ENCODE assay signal across 1 cellular context in the genomic region with DNA sequence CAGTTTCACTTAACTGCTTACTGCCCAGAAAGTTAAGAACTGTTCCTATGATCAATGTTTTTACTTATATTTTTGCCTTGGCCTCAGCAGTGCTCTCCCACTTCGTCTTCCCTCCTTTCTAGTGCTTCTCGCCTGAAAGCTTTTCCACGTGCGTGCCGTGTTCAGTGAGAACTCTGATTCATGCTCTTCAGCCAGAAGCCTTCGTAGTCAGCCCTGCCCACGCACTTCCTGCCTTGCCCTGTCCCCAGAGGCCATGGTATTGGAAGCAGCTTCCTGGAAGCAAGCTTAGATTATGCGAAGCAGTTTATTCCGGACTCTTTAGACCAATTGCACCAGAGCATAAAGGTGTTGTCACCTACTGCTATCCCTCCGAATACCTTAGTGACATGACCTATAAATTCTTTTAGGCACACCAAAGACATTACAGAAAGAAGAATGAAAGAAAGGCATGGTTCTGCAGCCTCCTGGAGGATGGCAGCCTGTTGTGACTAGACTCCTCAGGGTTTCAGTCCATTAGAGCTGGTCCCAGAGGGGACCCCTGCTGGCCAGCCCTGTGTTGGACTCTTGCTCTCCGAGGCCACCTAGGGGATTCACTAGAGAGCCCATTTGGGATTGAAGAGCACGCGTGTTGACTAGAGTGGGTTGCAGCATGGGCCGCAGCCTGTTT.
TF ChIP-seq lines count a peak whose summit lies in the region.

No MANE protein-coding gene starts in this region.

TF ChIP-seq in K562, 482 proteins besides CTCF, POLR2A, EP300 and RAD21 (continued from another document and continues in another):
- TF ChIP-seq, protein P1, sequence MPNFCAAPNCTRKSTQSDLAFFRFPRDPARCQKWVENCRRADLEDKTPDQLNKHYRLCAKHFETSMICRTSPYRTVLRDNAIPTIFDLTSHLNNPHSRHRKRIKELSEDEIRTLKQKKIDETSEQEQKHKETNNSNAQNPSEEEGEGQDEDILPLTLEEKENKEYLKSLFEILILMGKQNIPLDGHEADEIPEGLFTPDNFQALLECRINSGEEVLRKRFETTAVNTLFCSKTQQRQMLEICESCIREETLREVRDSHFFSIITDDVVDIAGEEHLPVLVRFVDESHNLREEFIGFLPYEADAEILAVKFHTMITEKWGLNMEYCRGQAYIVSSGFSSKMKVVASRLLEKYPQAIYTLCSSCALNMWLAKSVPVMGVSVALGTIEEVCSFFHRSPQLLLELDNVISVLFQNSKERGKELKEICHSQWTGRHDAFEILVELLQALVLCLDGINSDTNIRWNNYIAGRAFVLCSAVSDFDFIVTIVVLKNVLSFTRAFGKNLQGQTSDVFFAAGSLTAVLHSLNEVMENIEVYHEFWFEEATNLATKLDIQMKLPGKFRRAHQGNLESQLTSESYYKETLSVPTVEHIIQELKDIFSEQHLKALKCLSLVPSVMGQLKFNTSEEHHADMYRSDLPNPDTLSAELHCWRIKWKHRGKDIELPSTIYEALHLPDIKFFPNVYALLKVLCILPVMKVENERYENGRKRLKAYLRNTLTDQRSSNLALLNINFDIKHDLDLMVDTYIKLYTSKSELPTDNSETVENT (CRISPR knock-in tag; IDR thresholded peaks at IDR 0.05), result no peak
- TF ChIP-seq, protein P2, sequence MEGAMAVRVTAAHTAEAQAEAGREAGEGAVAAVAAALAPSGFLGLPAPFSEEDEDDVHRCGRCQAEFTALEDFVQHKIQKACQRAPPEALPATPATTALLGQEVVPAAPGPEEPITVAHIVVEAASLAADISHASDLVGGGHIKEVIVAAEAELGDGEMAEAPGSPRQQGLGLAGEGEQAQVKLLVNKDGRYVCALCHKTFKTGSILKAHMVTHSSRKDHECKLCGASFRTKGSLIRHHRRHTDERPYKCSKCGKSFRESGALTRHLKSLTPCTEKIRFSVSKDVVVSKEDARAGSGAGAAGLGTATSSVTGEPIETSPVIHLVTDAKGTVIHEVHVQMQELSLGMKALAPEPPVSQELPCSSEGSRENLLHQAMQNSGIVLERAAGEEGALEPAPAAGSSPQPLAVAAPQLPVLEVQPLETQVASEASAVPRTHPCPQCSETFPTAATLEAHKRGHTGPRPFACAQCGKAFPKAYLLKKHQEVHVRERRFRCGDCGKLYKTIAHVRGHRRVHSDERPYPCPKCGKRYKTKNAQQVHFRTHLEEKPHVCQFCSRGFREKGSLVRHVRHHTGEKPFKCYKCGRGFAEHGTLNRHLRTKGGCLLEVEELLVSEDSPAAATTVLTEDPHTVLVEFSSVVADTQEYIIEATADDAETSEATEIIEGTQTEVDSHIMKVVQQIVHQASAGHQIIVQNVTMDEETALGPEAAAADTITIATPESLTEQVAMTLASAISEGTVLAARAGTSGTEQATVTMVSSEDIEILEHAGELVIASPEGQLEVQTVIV (CRISPR knock-in tag; IDR thresholded peaks at IDR 0.05; ENCODE audit: borderline replicate concordance), result no peak
- TF ChIP-seq JUN (IDR thresholded peaks at IDR 0.05; ENCODE audit: borderline replicate concordance, low read depth, low read length) (no peak), JUN (CRISPR knock-in tag; IDR thresholded peaks at IDR 0.05; ENCODE audit: borderline replicate concordance) (no peak), ERF (CRISPR knock-in tag; IDR thresholded peaks at IDR 0.05) (no peak), EGR1 (conservative IDR thresholded peaks at IDR 0.05) (peak; percentile 86), ZNF584 (CRISPR knock-in tag; IDR thresholded peaks at IDR 0.05; ENCODE audit: low read depth) (no peak), GTF2F1 (IDR thresholded peaks at IDR 0.05; ENCODE audit: low read depth, low read length) (no peak), COPS2 (conservative IDR thresholded peaks at IDR 0.05) (no peak), ZNF696 (CRISPR knock-in tag; conservative IDR thresholded peaks at IDR 0.05) (no peak), ATF1 (CRISPR knock-in tag; IDR thresholded peaks at IDR 0.05) (no peak), ATF1 (tag; IDR thresholded peaks at IDR 0.05) (0 out of 2 replicates have a peak, but pooled peaks have one; percentile 12), CTBP1 (IDR thresholded peaks at IDR 0.05; ENCODE audit: borderline replicate concordance) (no peak), XRCC5 (IDR thresholded peaks at IDR 0.05; ENCODE audit: low read depth, low read length) (peak; percentile 83; the same call in 1 of the 2 replicates), ZNF507 (tag; conservative IDR thresholded peaks at IDR 0.05) (no peak), KLF16 (IDR thresholded peaks at IDR 0.05) (peak; percentile 59; the same call in 1 of the 2 replicates), POLR2B (IDR thresholded peaks at IDR 0.05; ENCODE audit: low read depth, partially characterized antibody) (no peak), ZNF124 (CRISPR knock-in tag; IDR thresholded peaks at IDR 0.05) (no peak), CHCHD3 (CRISPR knock-in tag; IDR thresholded peaks at IDR 0.05) (no peak), ZBTB8A (IDR thresholded peaks at IDR 0.05; ENCODE audit: partially characterized antibody) (no peak), MAFF (IDR thresholded peaks at IDR 0.05; ENCODE audit: low read length) (no peak), NFIC (IDR thresholded peaks at IDR 0.05) (no peak), MYC (IDR thresholded peaks at IDR 0.05; ENCODE audit: low read depth, low read length) (peak; percentile 64), MYC (CRISPR knock-in tag; IDR thresholded peaks at IDR 0.05; ENCODE audit: borderline replicate concordance, low read depth) (no peak), RUNX1 (IDR thresholded peaks at IDR 0.05; ENCODE audit: low read depth) (no peak), NBN (IDR thresholded peaks at IDR 0.05; ENCODE audit: low read depth) (no peak), CBX3 (IDR thresholded peaks at IDR 0.05; ENCODE audit: borderline replicate concordance in 1 of 2, low read length in 2 of 2) (0 out of 3 replicates have a peak, but pooled peaks of 1 of the 2 experiments have one; percentile 39), SRSF9 (IDR thresholded peaks at IDR 0.05; ENCODE audit: borderline replicate concordance, low read depth, low read length) (no peak), EHMT2 (IDR thresholded peaks at IDR 0.05) (0 out of 2 replicates have a peak, but pooled peaks have one; percentile 38), E2F3 (CRISPR knock-in tag; IDR thresholded peaks at IDR 0.05) (no peak), GABPA (tag; conservative IDR thresholded peaks at IDR 0.05; ENCODE audit: low read depth) (peak; percentile 9; the same call in 1 of the 2 replicates), HEY1 (CRISPR knock-in tag; IDR thresholded peaks at IDR 0.05; ENCODE audit: borderline replicate concordance) (no peak)
- TF ChIP-seq, protein P3, sequence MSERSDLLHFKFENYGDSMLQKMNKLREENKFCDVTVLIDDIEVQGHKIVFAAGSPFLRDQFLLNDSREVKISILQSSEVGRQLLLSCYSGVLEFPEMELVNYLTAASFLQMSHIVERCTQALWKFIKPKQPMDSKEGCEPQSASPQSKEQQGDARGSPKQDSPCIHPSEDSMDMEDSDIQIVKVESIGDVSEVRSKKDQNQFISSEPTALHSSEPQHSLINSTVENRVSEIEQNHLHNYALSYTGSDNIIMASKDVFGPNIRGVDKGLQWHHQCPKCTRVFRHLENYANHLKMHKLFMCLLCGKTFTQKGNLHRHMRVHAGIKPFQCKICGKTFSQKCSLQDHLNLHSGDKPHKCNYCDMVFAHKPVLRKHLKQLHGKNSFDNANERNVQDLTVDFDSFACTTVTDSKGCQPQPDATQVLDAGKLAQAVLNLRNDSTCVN (CRISPR knock-in tag; IDR thresholded peaks at IDR 0.05), result no peak
- TF ChIP-seq, protein P4, sequence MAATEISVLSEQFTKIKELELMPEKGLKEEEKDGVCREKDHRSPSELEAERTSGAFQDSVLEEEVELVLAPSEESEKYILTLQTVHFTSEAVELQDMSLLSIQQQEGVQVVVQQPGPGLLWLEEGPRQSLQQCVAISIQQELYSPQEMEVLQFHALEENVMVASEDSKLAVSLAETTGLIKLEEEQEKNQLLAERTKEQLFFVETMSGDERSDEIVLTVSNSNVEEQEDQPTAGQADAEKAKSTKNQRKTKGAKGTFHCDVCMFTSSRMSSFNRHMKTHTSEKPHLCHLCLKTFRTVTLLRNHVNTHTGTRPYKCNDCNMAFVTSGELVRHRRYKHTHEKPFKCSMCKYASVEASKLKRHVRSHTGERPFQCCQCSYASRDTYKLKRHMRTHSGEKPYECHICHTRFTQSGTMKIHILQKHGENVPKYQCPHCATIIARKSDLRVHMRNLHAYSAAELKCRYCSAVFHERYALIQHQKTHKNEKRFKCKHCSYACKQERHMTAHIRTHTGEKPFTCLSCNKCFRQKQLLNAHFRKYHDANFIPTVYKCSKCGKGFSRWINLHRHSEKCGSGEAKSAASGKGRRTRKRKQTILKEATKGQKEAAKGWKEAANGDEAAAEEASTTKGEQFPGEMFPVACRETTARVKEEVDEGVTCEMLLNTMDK (IDR thresholded peaks at IDR 0.05; ENCODE audit: borderline replicate concordance, insufficient read depth, low read depth, low read length, poor library complexity, severe bottlenecking), result peak; percentile 69
- TF ChIP-seq, protein P5, sequence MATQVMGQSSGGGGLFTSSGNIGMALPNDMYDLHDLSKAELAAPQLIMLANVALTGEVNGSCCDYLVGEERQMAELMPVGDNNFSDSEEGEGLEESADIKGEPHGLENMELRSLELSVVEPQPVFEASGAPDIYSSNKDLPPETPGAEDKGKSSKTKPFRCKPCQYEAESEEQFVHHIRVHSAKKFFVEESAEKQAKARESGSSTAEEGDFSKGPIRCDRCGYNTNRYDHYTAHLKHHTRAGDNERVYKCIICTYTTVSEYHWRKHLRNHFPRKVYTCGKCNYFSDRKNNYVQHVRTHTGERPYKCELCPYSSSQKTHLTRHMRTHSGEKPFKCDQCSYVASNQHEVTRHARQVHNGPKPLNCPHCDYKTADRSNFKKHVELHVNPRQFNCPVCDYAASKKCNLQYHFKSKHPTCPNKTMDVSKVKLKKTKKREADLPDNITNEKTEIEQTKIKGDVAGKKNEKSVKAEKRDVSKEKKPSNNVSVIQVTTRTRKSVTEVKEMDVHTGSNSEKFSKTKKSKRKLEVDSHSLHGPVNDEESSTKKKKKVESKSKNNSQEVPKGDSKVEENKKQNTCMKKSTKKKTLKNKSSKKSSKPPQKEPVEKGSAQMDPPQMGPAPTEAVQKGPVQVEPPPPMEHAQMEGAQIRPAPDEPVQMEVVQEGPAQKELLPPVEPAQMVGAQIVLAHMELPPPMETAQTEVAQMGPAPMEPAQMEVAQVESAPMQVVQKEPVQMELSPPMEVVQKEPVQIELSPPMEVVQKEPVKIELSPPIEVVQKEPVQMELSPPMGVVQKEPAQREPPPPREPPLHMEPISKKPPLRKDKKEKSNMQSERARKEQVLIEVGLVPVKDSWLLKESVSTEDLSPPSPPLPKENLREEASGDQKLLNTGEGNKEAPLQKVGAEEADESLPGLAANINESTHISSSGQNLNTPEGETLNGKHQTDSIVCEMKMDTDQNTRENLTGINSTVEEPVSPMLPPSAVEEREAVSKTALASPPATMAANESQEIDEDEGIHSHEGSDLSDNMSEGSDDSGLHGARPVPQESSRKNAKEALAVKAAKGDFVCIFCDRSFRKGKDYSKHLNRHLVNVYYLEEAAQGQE (CRISPR knock-in tag; IDR thresholded peaks at IDR 0.05; ENCODE audit: low read depth), result no peak
- TF ChIP-seq, protein P6, sequence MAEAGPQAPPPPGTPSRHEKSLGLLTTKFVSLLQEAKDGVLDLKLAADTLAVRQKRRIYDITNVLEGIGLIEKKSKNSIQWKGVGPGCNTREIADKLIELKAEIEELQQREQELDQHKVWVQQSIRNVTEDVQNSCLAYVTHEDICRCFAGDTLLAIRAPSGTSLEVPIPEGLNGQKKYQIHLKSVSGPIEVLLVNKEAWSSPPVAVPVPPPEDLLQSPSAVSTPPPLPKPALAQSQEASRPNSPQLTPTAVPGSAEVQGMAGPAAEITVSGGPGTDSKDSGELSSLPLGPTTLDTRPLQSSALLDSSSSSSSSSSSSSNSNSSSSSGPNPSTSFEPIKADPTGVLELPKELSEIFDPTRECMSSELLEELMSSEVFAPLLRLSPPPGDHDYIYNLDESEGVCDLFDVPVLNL (CRISPR knock-in tag; IDR thresholded peaks at IDR 0.05; ENCODE audit: low read depth), result no peak
- TF ChIP-seq, protein P7, sequence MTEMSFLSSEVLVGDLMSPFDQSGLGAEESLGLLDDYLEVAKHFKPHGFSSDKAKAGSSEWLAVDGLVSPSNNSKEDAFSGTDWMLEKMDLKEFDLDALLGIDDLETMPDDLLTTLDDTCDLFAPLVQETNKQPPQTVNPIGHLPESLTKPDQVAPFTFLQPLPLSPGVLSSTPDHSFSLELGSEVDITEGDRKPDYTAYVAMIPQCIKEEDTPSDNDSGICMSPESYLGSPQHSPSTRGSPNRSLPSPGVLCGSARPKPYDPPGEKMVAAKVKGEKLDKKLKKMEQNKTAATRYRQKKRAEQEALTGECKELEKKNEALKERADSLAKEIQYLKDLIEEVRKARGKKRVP (CRISPR knock-in tag; IDR thresholded peaks at IDR 0.05), result no peak
- TF ChIP-seq, protein P8, sequence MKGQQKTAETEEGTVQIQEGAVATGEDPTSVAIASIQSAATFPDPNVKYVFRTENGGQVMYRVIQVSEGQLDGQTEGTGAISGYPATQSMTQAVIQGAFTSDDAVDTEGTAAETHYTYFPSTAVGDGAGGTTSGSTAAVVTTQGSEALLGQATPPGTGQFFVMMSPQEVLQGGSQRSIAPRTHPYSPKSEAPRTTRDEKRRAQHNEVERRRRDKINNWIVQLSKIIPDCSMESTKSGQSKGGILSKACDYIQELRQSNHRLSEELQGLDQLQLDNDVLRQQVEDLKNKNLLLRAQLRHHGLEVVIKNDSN (CRISPR knock-in tag; IDR thresholded peaks at IDR 0.05), result no peak
- TF ChIP-seq, protein P9, sequence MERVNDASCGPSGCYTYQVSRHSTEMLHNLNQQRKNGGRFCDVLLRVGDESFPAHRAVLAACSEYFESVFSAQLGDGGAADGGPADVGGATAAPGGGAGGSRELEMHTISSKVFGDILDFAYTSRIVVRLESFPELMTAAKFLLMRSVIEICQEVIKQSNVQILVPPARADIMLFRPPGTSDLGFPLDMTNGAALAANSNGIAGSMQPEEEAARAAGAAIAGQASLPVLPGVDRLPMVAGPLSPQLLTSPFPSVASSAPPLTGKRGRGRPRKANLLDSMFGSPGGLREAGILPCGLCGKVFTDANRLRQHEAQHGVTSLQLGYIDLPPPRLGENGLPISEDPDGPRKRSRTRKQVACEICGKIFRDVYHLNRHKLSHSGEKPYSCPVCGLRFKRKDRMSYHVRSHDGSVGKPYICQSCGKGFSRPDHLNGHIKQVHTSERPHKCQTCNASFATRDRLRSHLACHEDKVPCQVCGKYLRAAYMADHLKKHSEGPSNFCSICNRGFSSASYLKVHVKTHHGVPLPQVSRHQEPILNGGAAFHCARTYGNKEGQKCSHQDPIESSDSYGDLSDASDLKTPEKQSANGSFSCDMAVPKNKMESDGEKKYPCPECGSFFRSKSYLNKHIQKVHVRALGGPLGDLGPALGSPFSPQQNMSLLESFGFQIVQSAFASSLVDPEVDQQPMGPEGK (CRISPR knock-in tag; IDR thresholded peaks at IDR 0.05; ENCODE audit: borderline replicate concordance), result no peak
